ENCODE assay signal across 14 cellular contexts in genomic region chr9:133763272-133764183, GRCh38. TPM values are rescaled to one million over a fixed set of nuclear protein-coding genes. Genes with fewer than 3 reads are reported as not detected.
DNase-seq lines count a peak whose midpoint lies in the region; ATAC-seq and TF ChIP-seq lines count a peak whose summit lies in the region.
"Had no signal": no experiment of that assay in that cellular context is flagged by ENCODE, and none has a peak within 500 bp of the region (broad histone marks: within the 10 kb centered on the region; RNA-seq: fewer than 3 reads in every experiment).

No MANE protein-coding gene starts in this region.

- H3K27me3 ChIP-seq in BE2C (no peaks in the 10 kb centered on the region), hepatocyte (no peaks in the 10 kb centered on the region)
- H3K27me3 ChIP-seq: ascending aorta, uterus had no signal

- WGBS in hepatocyte (ENCODE audit: low lambda C conversion rate, missing lambda C conversion rate), result 89% methylated on average over 26 of the region's 26 CpGs

- intact Hi-C loops in posterior vena cava (cut with DNase I), result no loop called here

- no peaks in the 10 kb centered on the region for H3K9me2 ChIP-seq in hepatocyte (replicated peaks; ENCODE audit: insufficient read depth)

- H3K4me1 ChIP-seq in BE2C (no peaks in the 10 kb centered on the region), hepatocyte (ENCODE audit: insufficient read depth) (no peaks in the 10 kb centered on the region)
- H3K4me1 ChIP-seq: ascending aorta, uterus had no signal

- no peak for TF ChIP-seq CTCF in BE2C (IDR thresholded peaks at IDR 0.05; ENCODE audit: low read depth, low read length)
- TF ChIP-seq CTCF in hepatocyte (IDR thresholded peaks at IDR 0.05; ENCODE audit: poor library complexity), result no peak

- H3K27ac ChIP-seq in hepatocyte, result no peak overlapping the region
- H3K27ac ChIP-seq: ascending aorta, uterus had no signal

- H3K9me3 ChIP-seq in BE2C (no peaks in the 10 kb centered on the region), hepatocyte (ENCODE audit: low read depth) (no peaks in the 10 kb centered on the region)

- no peaks in the 10 kb centered on the region for H4K20me1 ChIP-seq in hepatocyte (ENCODE audit: insufficient read depth, poor library complexity, severe bottlenecking)

- peaks cover 53% of the 10 kb centered on the region for H3K36me3 ChIP-seq in BE2C
- no peaks in the 10 kb centered on the region for H3K36me3 ChIP-seq in hepatocyte (replicated peaks; ENCODE audit: insufficient read depth, low read depth)
- H3K36me3 ChIP-seq: uterus had no signal

- no peak overlapping the region for H3K4me2 ChIP-seq in hepatocyte

- no peak for ATAC-seq in HG02678 (IDR thresholded peaks at IDR 0.05; ENCODE audit: unreplicated experiment)
- no peak for ATAC-seq in HG03159 (IDR thresholded peaks at IDR 0.05; ENCODE audit: unreplicated experiment)
- no peak for ATAC-seq in GM19351 (IDR thresholded peaks at IDR 0.05; ENCODE audit: unreplicated experiment)

- H3K4me3 ChIP-seq in BE2C (ENCODE audit: low read depth, low read length), result no peak overlapping the region
- H3K4me3 ChIP-seq in hepatocyte, result no peak overlapping the region
- H3K4me3 ChIP-seq: ascending aorta, uterus had no signal

- H3K79me2 ChIP-seq in hepatocyte, result no peaks in the 10 kb centered on the region

- no peak overlapping the region for H2AFZ ChIP-seq in hepatocyte

- DNase-seq in BE2C (peak; percentile 2), M059J (ENCODE audit: low read depth) (peak; percentile 11), fibroblast of peridontal ligament (ENCODE audit: extremely low read depth) (peak; percentile 21), posterior vena cava (ENCODE audit: low spot score) (peak; percentile 67), hepatocyte (ENCODE audit: low spot score) (no peak)
- DNase-seq: effector CD4-positive, alpha-beta T cell; foreskin melanocyte; NCI-H1105 treated with DMSO at 0.1 percent for 48 hours; NCI-H2227 treated with DMSO at 0.1 percent for 48 hours had no signal

RNA-seq across cellular contexts. Expression of gene SARDH, which starts 25.4 kb away (rescaled TPM):
- 6.3 TPM for polyA plus RNA-seq in BE2C (2012; ENCODE audit: insufficient read depth, insufficient read length, low read depth)
- total RNA-seq in M059J (2014; rRNA removed; shearing (Covaris generic)), result 1.3 and 1.4 TPM in 2 replicates
- total RNA-seq in posterior vena cava, result 1 to 10 TPM in 1 of 2 donors, under 1 TPM in 1; 0.62 to 1.8 TPM
- 6.7 and 9.8 TPM in 2 replicates for total RNA-seq in hepatocyte
- 7.5 and 8.1 TPM in 2 replicates for polyA plus RNA-seq in hepatocyte
